Comparison of ENCODE assay signal across 20 cellular contexts in genomic region chr3:52162250-52162872, GRCh38. TPM values are rescaled to one million over a fixed set of nuclear protein-coding genes. Genes with fewer than 3 reads are reported as not detected.
DNase-seq lines count a peak whose midpoint lies in the region; ATAC-seq and TF ChIP-seq lines count a peak whose summit lies in the region.
"Had no signal": no experiment of that assay in that cellular context is flagged by ENCODE, and none has a peak within 500 bp of the region (broad histone marks: within the 10 kb centered on the region; RNA-seq: fewer than 3 reads in every experiment).

No MANE protein-coding gene starts in this region.

- peaks cover 7% of the 10 kb centered on the region for H3K27me3 Mint-ChIP-seq in WTC11 (ENCODE audit: low read depth)
- no peaks in the 10 kb centered on the region for H3K27me3 Mint-ChIP-seq in activated CD4-positive, alpha-beta memory T cell treated with anti-CD3 and anti-CD28 coated beads for 36 hours

- H3K27me3 ChIP-seq in lower lobe of right lung (ENCODE audit: low read depth): no peaks in the 10 kb centered on the region
- H3K27me3 ChIP-seq: MG63 had no signal

- H3K36me3 Mint-ChIP-seq in WTC11: peaks cover 21% of the 10 kb centered on the region
- H3K36me3 Mint-ChIP-seq in activated CD4-positive, alpha-beta memory T cell treated with anti-CD3 and anti-CD28 coated beads for 36 hours: no peaks in the 10 kb centered on the region
- H3K36me3 Mint-ChIP-seq: CD4-positive, CD25-positive, alpha-beta regulatory T cell had no signal

- H3K9me3 Mint-ChIP-seq in WTC11: peaks cover 22% of the 10 kb centered on the region
- H3K9me3 Mint-ChIP-seq in activated CD4-positive, alpha-beta memory T cell treated with anti-CD3 and anti-CD28 coated beads for 36 hours: no peaks in the 10 kb centered on the region
- H3K9me3 Mint-ChIP-seq: CD4-positive, CD25-positive, alpha-beta regulatory T cell had no signal

- H3K27ac ChIP-seq in lower lobe of right lung: no peak overlapping the region
- H3K27ac ChIP-seq: 22Rv1, RWPE1 had no signal

- no peak overlapping the region for H3K4me3 ChIP-seq in lower lobe of right lung
- H3K4me3 ChIP-seq: MG63 had no signal

- intact Hi-C loops in cardiac septum (cut with DNase I): no loop called here
- intact Hi-C loops in left ventricle myocardium superior (cut with micrococcal nuclease): no loop called here
- intact Hi-C loops in lower lobe of right lung (cut with DNase I): no loop called here
- intact Hi-C loops in activated CD4-positive, alpha-beta memory T cell treated with anti-CD3 and anti-CD28 coated beads for 36 hours (cut with micrococcal nuclease): no loop called here

- H3K4me1 ChIP-seq in lower lobe of right lung: no peaks in the 10 kb centered on the region

- POLR2A ChIA-PET in WTC11 (lab: Charles Lee): interaction anchor here (0.5 to 0.6 kb wide), 2 partner anchors 166 to 349 kb away, joined by 3 read pairs; no protein-coding TSS in a partner anchor
- POLR2A ChIA-PET in activated CD4-positive, alpha-beta memory T cell treated with anti-CD3 and anti-CD28 coated beads for 36 hours (lab: Charles Lee): no interaction called here

- CTCF ChIA-PET in WTC11 (lab: Charles Lee): interaction anchor here (1.0 to 1.3 kb wide), 2 partner anchors 8 to 158 kb away, joined by 4 to 5 read pairs; no protein-coding TSS in a partner anchor
- CTCF ChIA-PET in activated CD4-positive, alpha-beta memory T cell treated with anti-CD3 and anti-CD28 coated beads for 36 hours (lab: Charles Lee): interaction anchor here (0.8 to 1.0 kb wide), 2 partner anchors 40 to 57 kb away, joined by 3 read pairs; no protein-coding TSS in a partner anchor

- H3K4me3 Mint-ChIP-seq in WTC11: no peak overlapping the region
- H3K4me3 Mint-ChIP-seq in activated CD4-positive, alpha-beta memory T cell treated with anti-CD3 and anti-CD28 coated beads for 36 hours: no peak overlapping the region
- H3K4me3 Mint-ChIP-seq: CD4-positive, CD25-positive, alpha-beta regulatory T cell had no signal

- no peak for TF ChIP-seq CTCF in lower lobe of right lung (IDR thresholded peaks at IDR 0.05)
- TF ChIP-seq CTCF in WTC11 (IDR thresholded peaks at IDR 0.05): no peak

- ATAC-seq in left ventricle myocardium superior: no peak
- ATAC-seq in esophagus mucosa: peak; percentile 15
- no peak for ATAC-seq in lower lobe of right lung
- ATAC-seq in WTC11: no peak
- ATAC-seq: Panc1 had no signal

- H3K4me1 Mint-ChIP-seq in WTC11: peaks cover 15% of the 10 kb centered on the region
- H3K4me1 Mint-ChIP-seq in activated CD4-positive, alpha-beta memory T cell treated with anti-CD3 and anti-CD28 coated beads for 36 hours (ENCODE audit: low read depth): no peaks in the 10 kb centered on the region
- H3K4me1 Mint-ChIP-seq: CD4-positive, CD25-positive, alpha-beta regulatory T cell had no signal

- no peak overlapping the region for H3K27ac Mint-ChIP-seq in WTC11
- H3K27ac Mint-ChIP-seq in activated CD4-positive, alpha-beta memory T cell treated with anti-CD3 and anti-CD28 coated beads for 36 hours: no peak overlapping the region
- H3K27ac Mint-ChIP-seq: CD4-positive, CD25-positive, alpha-beta regulatory T cell had no signal

- DNase-seq in cardiac septum (ENCODE audit: low spot score) (peak; percentile 56), left ventricle myocardium superior (no peak), lower lobe of right lung (peak; percentile 19), WTC11 (ENCODE audit: low spot score) (no peak), NCI-H1092 (lab: John Stamatoyannopoulos, UW) (no peak), nucleus accumbens (lab: John Stamatoyannopoulos, UW) (no peak)
- no peak for DNase-seq in activated CD4-positive, alpha-beta memory T cell treated with anti-CD3 and anti-CD28 coated beads for 36 hours
- DNase-seq: CD4-positive, CD25-positive, alpha-beta regulatory T cell; DMS153; DND-41; KG1; MG63; NCI-H2029; NCI-H446 treated with DMSO at 0.1 percent for 48 hours; NCI-H526 treated with DMSO at 0.1 percent for 48 hours; SHP77 had no signal

- no peaks in the 10 kb centered on the region for H3K36me3 ChIP-seq in lower lobe of right lung
- H3K36me3 ChIP-seq: MG63 had no signal

- H3K9me3 ChIP-seq in lower lobe of right lung: no peaks in the 10 kb centered on the region
- H3K9me3 ChIP-seq: MG63 had no signal

TF ChIP-seq in WTC11, 78 proteins besides CTCF, POLR2A, EP300 and RAD21:
- TF ChIP-seq JAZF1 (CRISPR knock-in tag; IDR thresholded peaks at IDR 0.05): no peak
- no peak for TF ChIP-seq FOXJ3 (CRISPR knock-in tag; IDR thresholded peaks at IDR 0.05; ENCODE audit: borderline replicate concordance)
- TF ChIP-seq USF2 (CRISPR knock-in tag; IDR thresholded peaks at IDR 0.05): no peak
TF ChIP-seq in WTC11: peak in this region for 0.

RNA-seq across cellular contexts. Expression of gene POC1A, which starts 8.1 kb away (rescaled TPM):
- total RNA-seq in cardiac septum (1.5 TPM), left ventricle myocardium superior (1.5 TPM), esophagus mucosa (8.4 TPM), lower lobe of right lung (2.7 TPM), WTC11 (2021) (31.3 to 36.2 TPM (median 34.9 TPM) in 3 replicates)
- total RNA-seq in activated CD4-positive, alpha-beta memory T cell treated with anti-CD3 and anti-CD28 coated beads for 36 hours: 10 to 100 TPM; 28.5 to 30.5 TPM

RNA-seq across cellular contexts. Expression of gene ALAS1, which starts 35.6 kb away (rescaled TPM):
- total RNA-seq in cardiac septum (154 TPM), left ventricle myocardium superior (166 TPM), esophagus mucosa (45.2 TPM), lower lobe of right lung (103 TPM), WTC11 (2021) (39.1 to 43.0 TPM (median 39.4 TPM) in 3 replicates)
- total RNA-seq in activated CD4-positive, alpha-beta memory T cell treated with anti-CD3 and anti-CD28 coated beads for 36 hours: 10 to 100 TPM; 64.4 to 64.5 TPM

Comparison
In these comparisons a context has a peak if more than half of its experiments do, and no peak if none do; other contexts are left out.
1. DNase-seq: peak in cardiac septum (single experiment) and lower lobe of right lung (single experiment); none in left ventricle myocardium superior (single experiment), WTC11 (single experiment), NCI-H1092 (single experiment), nucleus accumbens (0 of 56) and activated CD4-positive, alpha-beta memory T cell treated with anti-CD3 and anti-CD28 coated beads for 36 hours (single experiment).